In the genomic region with DNA sequence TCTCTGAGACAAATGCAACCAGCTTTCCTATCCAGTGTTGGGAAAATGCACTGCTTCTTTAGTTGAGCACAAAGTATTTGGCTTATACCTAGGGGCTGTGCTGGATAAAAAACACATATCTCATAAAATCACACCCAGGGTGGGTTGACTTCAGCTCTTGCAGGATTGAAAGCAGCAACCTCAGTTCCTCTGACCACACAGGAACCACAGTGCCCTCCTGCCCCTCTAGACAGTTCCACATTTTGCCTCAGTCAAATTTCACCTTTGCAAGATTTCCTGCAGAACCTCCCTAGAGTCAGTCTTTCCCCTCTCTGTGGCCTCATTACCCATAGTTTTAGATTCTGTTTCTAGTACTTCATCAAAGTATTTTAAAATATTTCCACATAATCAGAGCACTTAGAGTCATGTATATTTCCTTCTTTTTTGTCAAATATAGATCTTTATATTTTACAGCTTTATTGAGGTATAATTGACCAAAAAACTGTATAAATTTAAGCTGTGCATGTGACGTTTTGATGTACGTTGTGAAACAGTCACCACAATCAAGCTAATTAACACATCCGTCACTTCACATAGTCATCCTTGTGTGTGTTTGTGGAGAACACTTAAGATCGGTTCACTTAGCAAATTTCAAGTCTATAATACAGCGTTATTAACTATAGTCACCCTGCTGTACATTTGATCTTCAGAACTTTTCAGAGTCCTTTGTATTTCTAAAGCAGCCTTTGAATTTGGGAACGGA, we compare ENCODE assay signal across 1 cellular context.
TF ChIP-seq lines count a peak whose summit lies in the region.

No MANE protein-coding gene starts in this region.

TF ChIP-seq in GM12878, 131 proteins besides CTCF, POLR2A, EP300 and RAD21 (continues in another document):
- TF ChIP-seq, protein P1, sequence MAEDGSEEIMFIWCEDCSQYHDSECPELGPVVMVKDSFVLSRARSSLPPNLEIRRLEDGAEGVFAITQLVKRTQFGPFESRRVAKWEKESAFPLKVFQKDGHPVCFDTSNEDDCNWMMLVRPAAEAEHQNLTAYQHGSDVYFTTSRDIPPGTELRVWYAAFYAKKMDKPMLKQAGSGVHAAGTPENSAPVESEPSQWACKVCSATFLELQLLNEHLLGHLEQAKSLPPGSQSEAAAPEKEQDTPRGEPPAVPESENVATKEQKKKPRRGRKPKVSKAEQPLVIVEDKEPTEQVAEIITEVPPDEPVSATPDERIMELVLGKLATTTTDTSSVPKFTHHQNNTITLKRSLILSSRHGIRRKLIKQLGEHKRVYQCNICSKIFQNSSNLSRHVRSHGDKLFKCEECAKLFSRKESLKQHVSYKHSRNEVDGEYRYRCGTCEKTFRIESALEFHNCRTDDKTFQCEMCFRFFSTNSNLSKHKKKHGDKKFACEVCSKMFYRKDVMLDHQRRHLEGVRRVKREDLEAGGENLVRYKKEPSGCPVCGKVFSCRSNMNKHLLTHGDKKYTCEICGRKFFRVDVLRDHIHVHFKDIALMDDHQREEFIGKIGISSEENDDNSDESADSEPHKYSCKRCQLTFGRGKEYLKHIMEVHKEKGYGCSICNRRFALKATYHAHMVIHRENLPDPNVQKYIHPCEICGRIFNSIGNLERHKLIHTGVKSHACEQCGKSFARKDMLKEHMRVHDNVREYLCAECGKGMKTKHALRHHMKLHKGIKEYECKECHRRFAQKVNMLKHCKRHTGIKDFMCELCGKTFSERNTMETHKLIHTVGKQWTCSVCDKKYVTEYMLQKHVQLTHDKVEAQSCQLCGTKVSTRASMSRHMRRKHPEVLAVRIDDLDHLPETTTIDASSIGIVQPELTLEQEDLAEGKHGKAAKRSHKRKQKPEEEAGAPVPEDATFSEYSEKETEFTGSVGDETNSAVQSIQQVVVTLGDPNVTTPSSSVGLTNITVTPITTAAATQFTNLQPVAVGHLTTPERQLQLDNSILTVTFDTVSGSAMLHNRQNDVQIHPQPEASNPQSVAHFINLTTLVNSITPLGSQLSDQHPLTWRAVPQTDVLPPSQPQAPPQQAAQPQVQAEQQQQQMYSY (CRISPR knock-in tag; IDR thresholded peaks at IDR 0.05), result no peak
- TF ChIP-seq RUNX3 (IDR thresholded peaks at IDR 0.05; ENCODE audit: low read length), result peak; percentile 96
- TF ChIP-seq STAT3 (IDR thresholded peaks at IDR 0.05; ENCODE audit: low read depth, low read length), result 0 out of 2 replicates have a peak, but pooled peaks have one; percentile 19
- TF ChIP-seq MEF2A (IDR thresholded peaks at IDR 0.05; ENCODE audit: insufficient read depth, low read depth, low read length), result 0 out of 2 replicates have a peak, but pooled peaks have one; percentile 14
- TF ChIP-seq, protein P2, sequence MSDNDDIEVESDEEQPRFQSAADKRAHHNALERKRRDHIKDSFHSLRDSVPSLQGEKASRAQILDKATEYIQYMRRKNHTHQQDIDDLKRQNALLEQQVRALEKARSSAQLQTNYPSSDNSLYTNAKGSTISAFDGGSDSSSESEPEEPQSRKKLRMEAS (IDR thresholded peaks at IDR 0.05; ENCODE audit: low read depth, low read length), result no peak
- no peak for TF ChIP-seq E2F4 (IDR thresholded peaks at IDR 0.05; ENCODE audit: low read depth, low read length)
- TF ChIP-seq YBX1 (IDR thresholded peaks at IDR 0.05), result no peak
- TF ChIP-seq TCF12 (IDR thresholded peaks at IDR 0.05; ENCODE audit: low read depth, low read length), result no peak
- no peak for TF ChIP-seq ZBTB4 (CRISPR knock-in tag; IDR thresholded peaks at IDR 0.05)
- peak; percentile 71 for TF ChIP-seq NFIC (IDR thresholded peaks at IDR 0.05; ENCODE audit: low read depth, low read length)
- TF ChIP-seq, protein P3, sequence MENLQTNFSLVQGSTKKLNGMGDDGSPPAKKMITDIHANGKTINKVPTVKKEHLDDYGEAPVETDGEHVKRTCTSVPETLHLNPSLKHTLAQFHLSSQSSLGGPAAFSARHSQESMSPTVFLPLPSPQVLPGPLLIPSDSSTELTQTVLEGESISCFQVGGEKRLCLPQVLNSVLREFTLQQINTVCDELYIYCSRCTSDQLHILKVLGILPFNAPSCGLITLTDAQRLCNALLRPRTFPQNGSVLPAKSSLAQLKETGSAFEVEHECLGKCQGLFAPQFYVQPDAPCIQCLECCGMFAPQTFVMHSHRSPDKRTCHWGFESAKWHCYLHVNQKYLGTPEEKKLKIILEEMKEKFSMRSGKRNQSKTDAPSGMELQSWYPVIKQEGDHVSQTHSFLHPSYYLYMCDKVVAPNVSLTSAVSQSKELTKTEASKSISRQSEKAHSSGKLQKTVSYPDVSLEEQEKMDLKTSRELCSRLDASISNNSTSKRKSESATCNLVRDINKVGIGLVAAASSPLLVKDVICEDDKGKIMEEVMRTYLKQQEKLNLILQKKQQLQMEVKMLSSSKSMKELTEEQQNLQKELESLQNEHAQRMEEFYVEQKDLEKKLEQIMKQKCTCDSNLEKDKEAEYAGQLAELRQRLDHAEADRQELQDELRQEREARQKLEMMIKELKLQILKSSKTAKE (IDR thresholded peaks at IDR 0.05; ENCODE audit: low read depth, poor library complexity, severe bottlenecking), result peak; percentile 74
- no peak for TF ChIP-seq NFXL1 (IDR thresholded peaks at IDR 0.05; ENCODE audit: borderline replicate concordance)
- no peak; a peak in 1 of 4 replicates for TF ChIP-seq ETV6 (conservative IDR thresholded peaks at IDR 0.05 in 1 of 2, IDR thresholded peaks at IDR 0.05 in 1 of 2; ENCODE audit: borderline replicate concordance in 1 of 2, low read depth in 1 of 2)
- TF ChIP-seq RAD51 (IDR thresholded peaks at IDR 0.05), result 0 out of 2 replicates have a peak, but pooled peaks have one; percentile 32
- TF ChIP-seq PKNOX1 (IDR thresholded peaks at IDR 0.05), result no peak; the same call in 1 of the 2 replicates
- TF ChIP-seq CBFB (IDR thresholded peaks at IDR 0.05; ENCODE audit: low read depth), result 0 out of 2 replicates have a peak, but pooled peaks have one; percentile 53
- TF ChIP-seq SUZ12 (IDR thresholded peaks at IDR 0.05; ENCODE audit: unreplicated experiment), result no peak
- peak; percentile 59; the same call in 1 of the 3 replicates for TF ChIP-seq POU2F2 (IDR thresholded peaks at IDR 0.05; ENCODE audit: borderline replicate concordance, low read depth, low read length)
- TF ChIP-seq SPI1 (IDR thresholded peaks at IDR 0.05; ENCODE audit: borderline replicate concordance, insufficient read depth, low read depth, low read length), result peak; percentile 82
- TF ChIP-seq, protein P4, sequence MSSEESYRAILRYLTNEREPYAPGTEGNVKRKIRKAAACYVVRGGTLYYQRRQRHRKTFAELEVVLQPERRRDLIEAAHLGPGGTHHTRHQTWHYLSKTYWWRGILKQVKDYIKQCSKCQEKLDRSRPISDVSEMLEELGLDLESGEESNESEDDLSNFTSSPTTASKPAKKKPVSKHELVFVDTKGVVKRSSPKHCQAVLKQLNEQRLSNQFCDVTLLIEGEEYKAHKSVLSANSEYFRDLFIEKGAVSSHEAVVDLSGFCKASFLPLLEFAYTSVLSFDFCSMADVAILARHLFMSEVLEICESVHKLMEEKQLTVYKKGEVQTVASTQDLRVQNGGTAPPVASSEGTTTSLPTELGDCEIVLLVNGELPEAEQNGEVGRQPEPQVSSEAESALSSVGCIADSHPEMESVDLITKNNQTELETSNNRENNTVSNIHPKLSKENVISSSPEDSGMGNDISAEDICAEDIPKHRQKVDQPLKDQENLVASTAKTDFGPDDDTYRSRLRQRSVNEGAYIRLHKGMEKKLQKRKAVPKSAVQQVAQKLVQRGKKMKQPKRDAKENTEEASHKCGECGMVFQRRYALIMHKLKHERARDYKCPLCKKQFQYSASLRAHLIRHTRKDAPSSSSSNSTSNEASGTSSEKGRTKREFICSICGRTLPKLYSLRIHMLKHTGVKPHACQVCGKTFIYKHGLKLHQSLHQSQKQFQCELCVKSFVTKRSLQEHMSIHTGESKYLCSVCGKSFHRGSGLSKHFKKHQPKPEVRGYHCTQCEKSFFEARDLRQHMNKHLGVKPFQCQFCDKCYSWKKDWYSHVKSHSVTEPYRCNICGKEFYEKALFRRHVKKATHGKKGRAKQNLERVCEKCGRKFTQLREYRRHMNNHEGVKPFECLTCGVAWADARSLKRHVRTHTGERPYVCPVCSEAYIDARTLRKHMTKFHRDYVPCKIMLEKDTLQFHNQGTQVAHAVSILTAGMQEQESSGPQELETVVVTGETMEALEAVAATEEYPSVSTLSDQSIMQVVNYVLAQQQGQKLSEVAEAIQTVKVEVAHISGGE (CRISPR knock-in tag; IDR thresholded peaks at IDR 0.05), result no peak
- TF ChIP-seq CHD2 (IDR thresholded peaks at IDR 0.05; ENCODE audit: borderline replicate concordance, low read depth, low read length), result 0 out of 2 replicates have a peak, but pooled peaks have one; percentile 39
- TF ChIP-seq EED (IDR thresholded peaks at IDR 0.05; ENCODE audit: low read depth), result peak; percentile 85
- no peak for TF ChIP-seq CHD4 (IDR thresholded peaks at IDR 0.05)
- TF ChIP-seq ATF7 (IDR thresholded peaks at IDR 0.05; ENCODE audit: low read depth), result peak; percentile 81
- no peak for TF ChIP-seq IRF3 (IDR thresholded peaks at IDR 0.05)
- TF ChIP-seq, protein P5, sequence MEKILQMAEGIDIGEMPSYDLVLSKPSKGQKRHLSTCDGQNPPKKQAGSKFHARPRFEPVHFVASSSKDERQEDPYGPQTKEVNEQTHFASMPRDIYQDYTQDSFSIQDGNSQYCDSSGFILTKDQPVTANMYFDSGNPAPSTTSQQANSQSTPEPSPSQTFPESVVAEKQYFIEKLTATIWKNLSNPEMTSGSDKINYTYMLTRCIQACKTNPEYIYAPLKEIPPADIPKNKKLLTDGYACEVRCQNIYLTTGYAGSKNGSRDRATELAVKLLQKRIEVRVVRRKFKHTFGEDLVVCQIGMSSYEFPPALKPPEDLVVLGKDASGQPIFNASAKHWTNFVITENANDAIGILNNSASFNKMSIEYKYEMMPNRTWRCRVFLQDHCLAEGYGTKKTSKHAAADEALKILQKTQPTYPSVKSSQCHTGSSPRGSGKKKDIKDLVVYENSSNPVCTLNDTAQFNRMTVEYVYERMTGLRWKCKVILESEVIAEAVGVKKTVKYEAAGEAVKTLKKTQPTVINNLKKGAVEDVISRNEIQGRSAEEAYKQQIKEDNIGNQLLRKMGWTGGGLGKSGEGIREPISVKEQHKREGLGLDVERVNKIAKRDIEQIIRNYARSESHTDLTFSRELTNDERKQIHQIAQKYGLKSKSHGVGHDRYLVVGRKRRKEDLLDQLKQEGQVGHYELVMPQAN (conservative IDR thresholded peaks at IDR 0.05), result no peak
- TF ChIP-seq RELA (IDR thresholded peaks at IDR 0.05; ENCODE audit: borderline replicate concordance, partially characterized antibody), result no peak
- no peak for TF ChIP-seq ZBTB33 (IDR thresholded peaks at IDR 0.05)
- TF ChIP-seq IKZF2 (IDR thresholded peaks at IDR 0.05), result peak; percentile 82 to 85
